ENCODE assay signal across 1 cellular context in the genomic region with DNA sequence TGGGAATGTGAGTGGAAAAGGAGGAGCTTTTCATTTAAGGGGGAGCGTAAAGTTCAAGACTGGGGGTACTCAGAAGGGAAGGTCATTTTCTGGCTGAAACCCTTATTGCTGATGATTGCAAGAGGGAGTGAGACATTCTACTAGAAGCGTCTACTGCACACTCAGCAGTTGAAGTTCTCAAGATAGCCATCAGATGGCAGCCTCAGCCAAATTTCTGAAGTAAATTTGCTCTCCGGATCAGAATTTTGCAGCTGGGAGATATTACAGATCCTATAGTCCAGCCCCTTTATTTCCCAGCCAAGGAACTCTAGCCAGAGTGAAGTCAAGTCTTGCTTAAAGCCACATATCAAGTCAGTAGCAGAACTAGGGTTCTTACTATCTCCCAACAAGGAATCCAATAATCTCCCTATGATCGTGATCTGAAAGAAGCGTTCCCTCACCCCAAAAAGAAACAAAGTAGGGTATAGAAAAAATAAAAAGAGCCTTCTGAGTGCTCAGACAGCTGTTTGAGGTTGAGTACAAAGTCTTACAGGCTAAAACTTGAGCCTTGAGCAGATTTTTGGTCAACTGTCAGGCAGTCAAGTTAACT.
TF ChIP-seq lines count a peak whose summit lies in the region.

No MANE protein-coding gene starts in this region.

TF ChIP-seq in H1, 55 proteins besides CTCF, POLR2A, EP300 and RAD21:
- no peak for TF ChIP-seq CBX8 (IDR thresholded peaks at IDR 0.05; ENCODE audit: borderline replicate concordance, low read depth, low read length)
- TF ChIP-seq CHD2 (IDR thresholded peaks at IDR 0.05; ENCODE audit: low read length), result no peak
- no peak for TF ChIP-seq CTBP2 (IDR thresholded peaks at IDR 0.05; ENCODE audit: borderline replicate concordance, insufficient read depth, insufficient read length, low read length)
- no peak for TF ChIP-seq PHF8 (conservative IDR thresholded peaks at IDR 0.05; ENCODE audit: low read depth, low read length)
- no peak for TF ChIP-seq YY1 (IDR thresholded peaks at IDR 0.05; ENCODE audit: low read depth, low read length)
- TF ChIP-seq RXRA (IDR thresholded peaks at IDR 0.05; ENCODE audit: insufficient read depth, low read depth, low read length), result no peak
- no peak for TF ChIP-seq FOSL1 (IDR thresholded peaks at IDR 0.05; ENCODE audit: insufficient read depth, low read depth, low read length)
- TF ChIP-seq HDAC2 (IDR thresholded peaks at IDR 0.05; ENCODE audit: borderline replicate concordance in 1 of 2, low read depth in 2 of 2, low read length in 2 of 2), result no peak
- no peak for TF ChIP-seq ZNF274 (IDR thresholded peaks at IDR 0.05; ENCODE audit: borderline replicate concordance, extremely low read depth, low read length)
- TF ChIP-seq, protein P1, sequence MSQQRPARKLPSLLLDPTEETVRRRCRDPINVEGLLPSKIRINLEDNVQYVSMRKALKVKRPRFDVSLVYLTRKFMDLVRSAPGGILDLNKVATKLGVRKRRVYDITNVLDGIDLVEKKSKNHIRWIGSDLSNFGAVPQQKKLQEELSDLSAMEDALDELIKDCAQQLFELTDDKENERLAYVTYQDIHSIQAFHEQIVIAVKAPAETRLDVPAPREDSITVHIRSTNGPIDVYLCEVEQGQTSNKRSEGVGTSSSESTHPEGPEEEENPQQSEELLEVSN (IDR thresholded peaks at IDR 0.05), result no peak
- no peak for TF ChIP-seq CBX5 (IDR thresholded peaks at IDR 0.05; ENCODE audit: low read depth, low read length)
- TF ChIP-seq SP1 (IDR thresholded peaks at IDR 0.05; ENCODE audit: low read depth, low read length), result no peak
- TF ChIP-seq CEBPB (IDR thresholded peaks at IDR 0.05; ENCODE audit: low read depth, low read length), result no peak
- TF ChIP-seq TAF7 (optimal IDR thresholded peaks at IDR 0.05; ENCODE audit: borderline replicate concordance, low read depth, low read length), result no peak
- TF ChIP-seq CHD1 (IDR thresholded peaks at IDR 0.05; ENCODE audit: low read depth, low read length), result no peak
- no peak for TF ChIP-seq TEAD4 (IDR thresholded peaks at IDR 0.05; ENCODE audit: low read depth, low read length)
